In the genomic region with DNA sequence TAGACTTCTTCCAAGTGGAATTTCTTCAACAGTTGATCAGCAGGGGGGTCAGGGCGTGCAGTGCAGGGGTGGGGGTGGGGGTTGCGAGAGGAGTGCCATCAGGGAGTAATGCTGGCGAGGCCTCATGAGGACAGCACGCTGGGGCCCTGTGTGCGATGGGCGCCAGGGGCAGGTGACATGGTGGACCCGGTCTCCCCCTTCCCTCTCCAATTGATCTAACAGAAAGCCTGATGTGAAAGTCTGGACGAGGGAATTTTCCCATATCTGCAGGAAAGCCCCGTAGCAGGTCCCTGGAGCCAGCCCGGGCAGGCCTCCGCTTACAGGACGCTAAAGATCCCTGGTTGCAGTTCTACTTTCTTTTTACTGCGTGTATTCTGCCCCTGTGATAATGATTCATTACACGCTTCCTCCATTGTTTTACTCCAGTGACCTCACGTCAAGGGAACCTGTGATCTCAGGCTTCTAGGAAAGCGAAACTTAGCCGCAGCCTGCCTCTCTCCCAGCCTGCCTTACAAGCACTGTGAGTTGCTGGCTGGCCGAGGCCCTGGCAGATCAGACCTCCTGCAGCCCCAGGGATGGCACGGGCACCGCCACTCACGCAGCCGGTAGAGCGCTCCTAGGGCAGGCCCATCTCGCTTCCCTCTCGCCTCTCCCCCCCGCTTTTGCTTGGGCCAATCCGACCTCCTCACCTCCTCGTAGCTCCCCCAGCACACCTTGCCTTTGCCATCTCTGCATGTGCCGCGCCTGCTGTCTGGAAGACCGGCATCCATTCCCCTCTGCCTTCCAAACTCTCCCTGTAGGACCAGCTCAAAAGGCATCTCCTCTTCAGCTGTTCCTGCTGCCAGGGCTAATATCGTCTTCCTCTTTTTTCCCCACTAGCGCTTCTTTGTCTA, we compare ENCODE assay signal across 8 cellular contexts. TPM values are rescaled to one million over a fixed set of nuclear protein-coding genes. Genes with fewer than 3 reads are reported as not detected.
DNase-seq lines count a peak whose midpoint lies in the region; ATAC-seq, FAIRE-seq and TF ChIP-seq lines count a peak whose summit lies in the region.

No MANE protein-coding gene starts in this region.

- CTCF ChIA-PET in H1 (lab: Charles Lee; ENCODE audit: partially characterized antibody) = interaction anchor here (0.8 to 1.4 kb wide), 3 partner anchors 9 to 14 kb away, joined by 3 read pairs; no protein-coding TSS in a partner anchor

- H3K14ac ChIP-seq in H1 (ENCODE audit: insufficient read length) = no peak overlapping the region

- no peaks in the 10 kb centered on the region for H3K36me3 ChIP-seq in H1 (ENCODE audit: control insufficient read depth in 2 of 4, insufficient read depth in 4 of 4, low read length in 3 of 4)
- H3K36me3 ChIP-seq in mucosa of rectum (ENCODE audit: control insufficient read depth in 2 of 2, insufficient read depth in 2 of 2, low read length in 2 of 2) = no peaks in the 10 kb centered on the region

- peak; percentile 97 for TF ChIP-seq POLR2A in GM12892 (IDR thresholded peaks at IDR 0.05; ENCODE audit: low read depth, low read length)
- TF ChIP-seq POLR2A in H1 (IDR thresholded peaks at IDR 0.05; ENCODE audit: control extremely low read depth in 1 of 2, low read depth in 2 of 2, low read length in 2 of 2) = no peak

- H3K4me1 ChIP-seq in H1 (replicated peaks in 1 of 4; ENCODE audit: control insufficient read depth in 3 of 4, insufficient read depth in 4 of 4, low read length in 3 of 4) = peaks cover 0 to 14% (median 4%) of the 10 kb centered on the region in 4 experiments; a peak in 5 of 7 replicates
- H3K4me1 ChIP-seq in mucosa of rectum (ENCODE audit: control insufficient read depth in 2 of 2, insufficient read depth in 2 of 2, low read length in 2 of 2) = peaks cover 0 to 8% of the 10 kb centered on the region in 2 donors

- H4K91ac ChIP-seq in H1 (replicated peaks; ENCODE audit: insufficient read length, low read length) = no peak overlapping the region

- no peak overlapping the region for H3K27ac ChIP-seq in H1 (ENCODE audit: low read depth, low read length)
- H3K27ac ChIP-seq in mucosa of rectum (ENCODE audit: low read depth in 2 of 2, low read length in 2 of 2) = peak overlapping the region; percentile 84 to 85

- H2BK20ac ChIP-seq in H1 (ENCODE audit: low read length) = no peak overlapping the region

- TF ChIP-seq CTCF in H1 (IDR thresholded peaks at IDR 0.05; ENCODE audit: control extremely low read depth in 1 of 3, insufficient read depth in 1 of 3, low read depth in 1 of 3, low read length in 3 of 3) = no peak

- peak; percentile 71 for DNase-seq in GM12892 (ENCODE audit: insufficient read length)
- peak; percentile 30 for DNase-seq in NCI-H2107 (lab: John Stamatoyannopoulos, UW)
- peak; percentile 39 to 64 for DNase-seq in activated CD8-positive, alpha-beta memory T cell treated with anti-CD3 and anti-CD28 coated beads for 1 hour (ENCODE audit: extremely low read depth in 1 of 2, low read depth in 1 of 2)
- peak in 1 of 2 experiments; percentile 69 for DNase-seq in H1 (ENCODE audit: low read depth in 1 of 2, low spot score in 2 of 2)
- DNase-seq in stimulated activated CD8-positive, alpha-beta memory T cell treated with anti-CD3 and anti-CD28 coated beads, Interleukin-4, amount 100 ng/mL, for 4 hours (ENCODE audit: low read depth in 2 of 2, low spot score in 1 of 2) = peak; percentile 66 to 67
- no peak for DNase-seq in SKM-1 (lab: John Stamatoyannopoulos, UW; ENCODE audit: unreplicated experiment)

- no peak overlapping the region for H3K23ac ChIP-seq in H1 (ENCODE audit: insufficient read length)

- peak overlapping the region; percentile 68; the same call in 1 of the 2 replicates for H4K8ac ChIP-seq in H1 (ENCODE audit: extremely low read depth, insufficient read depth, low read length)

- no peak overlapping the region for H2AK5ac ChIP-seq in H1 (ENCODE audit: low read depth, low read length)

- ATAC-seq in HG02610 (IDR thresholded peaks at IDR 0.05; ENCODE audit: unreplicated experiment) = peak; percentile 88

- peak overlapping the region; percentile 99 for H2AFZ ChIP-seq in H1 (ENCODE audit: low read length)

- H2BK12ac ChIP-seq in H1 (ENCODE audit: low read depth, low read length) = peak overlapping the region; percentile 21; the same call in 1 of the 2 replicates

- 53% methylated on average over 30 of the region's 33 CpGs; no CpG with 5 or more reads in 1 of the 2 experiments for WGBS in H1 (ENCODE audit: extremely low coverage in 1 of 2, insufficient coverage in 1 of 2, insufficient read length in 1 of 2, insufficient replicate concordance in 2 of 2, low coverage in 1 of 2, low lambda C conversion rate in 2 of 2, missing lambda C conversion rate in 1 of 2), 2 experiments

- H3K9me3 ChIP-seq in H1 (ENCODE audit: insufficient read depth in 2 of 2, low read depth in 1 of 2, low read length in 1 of 2) = no peaks in the 10 kb centered on the region
- H3K9me3 ChIP-seq in mucosa of rectum (ENCODE audit: control insufficient read depth in 2 of 2, low read length in 2 of 2) = no peaks in the 10 kb centered on the region

- H3K79me1 ChIP-seq in H1 (ENCODE audit: low read depth, low read length) = no peaks in the 10 kb centered on the region

- peak overlapping the region; percentile 58 to 59 for H3K4me2 ChIP-seq in H1 (ENCODE audit: insufficient read depth in 1 of 2, low read depth in 2 of 2, low read length in 2 of 2)

- no peak overlapping the region for H3K4ac ChIP-seq in H1 (replicated peaks; ENCODE audit: insufficient read length, low read depth, low read length)

- FAIRE-seq in GM12892 (lab: Jason Lieb, UNC) = peak; percentile 100
- no peak for FAIRE-seq in H1 (lab: Jason Lieb, UNC)

- H2BK15ac ChIP-seq in H1 (ENCODE audit: low read length) = no peak overlapping the region; the same call in 1 of the 2 replicates

- no peak overlapping the region; the same call in 1 of the 2 replicates for H2BK5ac ChIP-seq in H1 (ENCODE audit: low read depth, low read length)

- H3K4me3 ChIP-seq in H1 (ENCODE audit: extremely low read depth in 1 of 4, insufficient read depth in 2 of 4, low read depth in 3 of 4, low read length in 4 of 4) (peak overlapping the region in 1 of 4 experiments; percentile 35; a peak in 2 of 8 replicates), mucosa of rectum (ENCODE audit: low read length in 2 of 2) (peak overlapping the region; percentile 80 to 86)

- peaks cover 1% of the 10 kb centered on the region; the same call in 1 of the 2 replicates for H3K23me2 ChIP-seq in H1 (ENCODE audit: low read depth, low read length)

- no peaks in the 10 kb centered on the region for H3K79me2 ChIP-seq in H1 (ENCODE audit: control insufficient read depth in 1 of 2, insufficient read depth in 2 of 2, low read length in 2 of 2)

- H3K27me3 ChIP-seq in H1 (replicated peaks in 1 of 4; ENCODE audit: control insufficient read depth in 3 of 4, extremely low read depth in 1 of 4, insufficient read depth in 3 of 4, low read length in 3 of 4) (peaks cover 0 to 3% (median 0%) of the 10 kb centered on the region in 4 experiments; a peak in 1 of 7 replicates), mucosa of rectum (ENCODE audit: control insufficient read depth in 2 of 2, insufficient read depth in 2 of 2, low read length in 2 of 2) (no peaks in the 10 kb centered on the region)

- POLR2A ChIA-PET in H1 (lab: Charles Lee; ENCODE audit: partially characterized antibody) = no interaction called here

- peak in 1 of 2 experiments; percentile 32; a peak in 1 of 3 replicates for TF ChIP-seq EP300 in H1 (IDR thresholded peaks at IDR 0.05; ENCODE audit: borderline replicate concordance in 1 of 2, low read depth in 2 of 2, low read length in 2 of 2)

- no peak overlapping the region for H3K9ac ChIP-seq in H1 (replicated peaks in 1 of 4; ENCODE audit: extremely low read depth in 1 of 4, low read depth in 3 of 4, low read length in 3 of 4)
- peak overlapping the region; percentile 78 to 82 for H3K9ac ChIP-seq in mucosa of rectum (ENCODE audit: low read depth in 1 of 2, low read length in 2 of 2)

- no peak overlapping the region for H4K5ac ChIP-seq in H1 (ENCODE audit: insufficient read length, low read depth, low read length)

- no peak overlapping the region for H3K56ac ChIP-seq in H1 (replicated peaks; ENCODE audit: insufficient read length, low read depth, low read length)

- H2BK120ac ChIP-seq in H1 (replicated peaks; ENCODE audit: low read depth, low read length) = no peak overlapping the region

- H3K18ac ChIP-seq in H1 (ENCODE audit: extremely low read depth, low read length) = peak overlapping the region; percentile 80

- H4K20me1 ChIP-seq in H1 (replicated peaks in 1 of 2; ENCODE audit: control insufficient read depth in 1 of 2, insufficient read depth in 2 of 2, low read length in 2 of 2) = no peaks in the 10 kb centered on the region

- TF ChIP-seq RAD21 in H1 (IDR thresholded peaks at IDR 0.05 in 1 of 2, conservative IDR thresholded peaks at IDR 0.05 in 1 of 2; ENCODE audit: low read depth in 2 of 2, low read length in 2 of 2) = no peak

TF ChIP-seq in H1, 55 proteins besides CTCF, POLR2A, EP300 and RAD21 (continues in another document):
- peak; percentile 31 for TF ChIP-seq CTBP2 (IDR thresholded peaks at IDR 0.05; ENCODE audit: borderline replicate concordance, insufficient read depth, insufficient read length, low read length)
- no peak for TF ChIP-seq RFX5 (IDR thresholded peaks at IDR 0.05; ENCODE audit: borderline replicate concordance, low read depth, low read length)

RNA-seq across cellular contexts. Expression of gene NEURL3, which starts 19.2 kb away (rescaled TPM):
- 1.1 TPM for polyA plus RNA-seq in GM12892 (2012; ENCODE audit: missing spikeins)
- not detected in 2 replicates for total RNA-seq in H1 (2021; fragmentation: NEBNext Ultra II Directional; extraction: Animal tissue kit (Norgen Biotek cat#: 25700))
- 0.03 TPM in 1 of 2 replicates, not detected in the other for polyA plus RNA-seq in H1 (2011; rRNA removed)
- polyA plus RNA-seq in H1 (2011; cell fraction: cytosol; rRNA removed) = not detected
- not detected for polyA plus RNA-seq in H1 (2011; cell fraction: nucleus; rRNA removed)
- polyA plus RNA-seq in H1 (2012, experiment 1 of 2) = not detected in 4 replicates
- not detected for polyA plus RNA-seq in H1 (2012, experiment 2 of 2)
- polyA plus RNA-seq in H1 (2013, experiment 1 of 2) = not detected
- not detected for polyA plus RNA-seq in H1 (2013, experiment 2 of 2)
- polyA minus RNA-seq in H1 (2011; rRNA and poly(A)+ RNA removed) = not detected in 2 replicates
- polyA minus RNA-seq in H1 (2011; cell fraction: cytosol; rRNA and poly(A)+ RNA removed) = not detected
- polyA minus RNA-seq in H1 (2011; cell fraction: nucleus; rRNA and poly(A)+ RNA removed) = not detected

RNA-seq across cellular contexts. Expression of gene ARID5A, which starts 50.6 kb away (rescaled TPM):
- polyA plus RNA-seq in GM12892 (2012; ENCODE audit: missing spikeins) = 32.9 TPM
- 4.4 and 5.3 TPM in 2 replicates for total RNA-seq in H1 (2021; fragmentation: NEBNext Ultra II Directional; extraction: Animal tissue kit (Norgen Biotek cat#: 25700))
- polyA plus RNA-seq in H1 (2011; rRNA removed) = 3.3 and 3.8 TPM in 2 replicates
- polyA plus RNA-seq in H1 (2011; cell fraction: cytosol; rRNA removed) = 2.8 TPM
- 5.1 TPM for polyA plus RNA-seq in H1 (2011; cell fraction: nucleus; rRNA removed)
- polyA plus RNA-seq in H1 (2012, experiment 1 of 2) = 1.8 to 4.2 TPM (median 3.5 TPM) in 4 replicates
- 3.3 TPM for polyA plus RNA-seq in H1 (2012, experiment 2 of 2)
- 4.2 TPM for polyA plus RNA-seq in H1 (2013, experiment 1 of 2)
- 4.2 TPM for polyA plus RNA-seq in H1 (2013, experiment 2 of 2)
- polyA minus RNA-seq in H1 (2011; rRNA and poly(A)+ RNA removed) = 0.76 and 1.4 TPM in 2 replicates
- 4.3 TPM for polyA minus RNA-seq in H1 (2011; cell fraction: cytosol; rRNA and poly(A)+ RNA removed)
- polyA minus RNA-seq in H1 (2011; cell fraction: nucleus; rRNA and poly(A)+ RNA removed) = 3.3 TPM

Comparison
In these comparisons a context has a peak if more than half of its experiments do, and no peak if none do; other contexts are left out.
1. H3K9ac ChIP-seq: peak in mucosa of rectum (2 of 2); none in H1 (0 of 4).